ENCODE assay signal across 9 cellular contexts in the genomic region with DNA sequence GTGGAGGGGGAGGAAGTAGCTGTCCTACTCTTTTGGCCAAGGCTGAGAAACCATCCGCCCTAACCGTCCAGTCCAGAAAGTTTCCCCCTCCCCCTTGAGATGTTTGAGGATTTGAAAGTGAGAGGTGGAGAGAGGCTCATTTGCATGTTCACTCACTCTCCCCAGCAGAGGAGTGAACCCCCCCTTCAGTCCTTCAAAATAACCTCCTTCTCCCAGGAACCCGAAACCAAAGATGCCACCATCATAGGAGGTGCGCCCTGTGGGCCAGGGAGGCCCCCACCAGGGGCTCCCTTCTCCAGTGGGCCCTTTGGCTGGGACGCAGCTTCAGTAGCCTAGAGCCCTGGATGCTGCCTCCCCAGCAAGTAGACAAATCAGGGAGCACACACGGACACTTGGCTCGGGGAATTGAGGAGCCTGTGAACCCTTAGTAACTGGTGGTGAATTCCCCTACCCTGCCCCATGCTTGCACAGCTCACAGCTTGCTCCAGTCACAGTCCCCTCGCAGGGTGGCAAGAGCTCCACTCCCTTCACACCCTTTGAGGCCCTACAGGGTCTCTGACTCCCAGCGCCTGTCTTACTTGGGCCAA. TPM values are rescaled to one million over a fixed set of nuclear protein-coding genes. Genes with fewer than 3 reads are reported as not detected.
DNase-seq lines count a peak whose midpoint lies in the region; ATAC-seq, FAIRE-seq and TF ChIP-seq lines count a peak whose summit lies in the region.
"Had no signal": no experiment of that assay in that cellular context is flagged by ENCODE, and none has a peak within 500 bp of the region (broad histone marks: within the 10 kb centered on the region; RNA-seq: fewer than 3 reads in every experiment).

No MANE protein-coding gene starts in this region.

- peaks cover 0 to 7% of the 10 kb centered on the region in 2 experiments; a peak in 3 of 4 replicates for H3K36me3 ChIP-seq in GM12878 (ENCODE audit: control insufficient read depth in 2 of 2, insufficient read depth in 2 of 2, low read length in 1 of 2)
- H3K36me3 ChIP-seq in prostate gland, result no peaks in the 10 kb centered on the region
- H3K36me3 ChIP-seq in SK-N-SH (replicated peaks in 1 of 2; ENCODE audit: control insufficient read depth in 1 of 2, insufficient read depth in 2 of 2, low read length in 1 of 2), result no peaks in the 10 kb centered on the region

- intact Hi-C loops in GM12878 (cut with micrococcal nuclease; ENCODE audit: unreplicated experiment), result loop anchor here (1.0 to 10.0 kb wide), 3 partner anchors 25 to 180 kb away; a partner anchor contains a TSS
- intact Hi-C loops in prostate gland (cut with DNase I), result loop anchor here (5.0 kb wide), 2 partner anchors 38 to 108 kb away; no protein-coding TSS in a partner anchor

- SMC1A ChIA-PET in GM12878 (lab: Charles Lee; ENCODE audit: uncharacterized antibody, unreplicated experiment), result interaction anchor here (1.0 to 4.2 kb wide), 9 partner anchors 17 to 303 kb away, joined by 3 to 36 read pairs (median 5); a partner anchor contains a TSS

- no peaks in the 10 kb centered on the region for H3K27me3 ChIP-seq in GM12878 (replicated peaks in 1 of 2; ENCODE audit: control insufficient read depth in 2 of 2, insufficient read depth in 2 of 2, low read length in 1 of 2)
- no peaks in the 10 kb centered on the region for H3K27me3 ChIP-seq in prostate gland (replicated peaks; ENCODE audit: insufficient read depth)
- H3K27me3 ChIP-seq in SK-N-SH (ENCODE audit: insufficient read depth), result peaks cover 29% of the 10 kb centered on the region; the same call in 1 of the 2 replicates

- H3K9ac ChIP-seq in GM12878 (ENCODE audit: control insufficient read depth, insufficient read depth, low read length) (peak overlapping the region; percentile 85), SK-N-SH (no peak overlapping the region)

- TF ChIP-seq CTCF in GM12878 (IDR thresholded peaks at IDR 0.05 in 2 of 3, conservative IDR thresholded peaks at IDR 0.05 in 1 of 3; ENCODE audit: control insufficient read depth in 2 of 3, extremely low read depth in 1 of 3, insufficient read depth in 1 of 3, low read depth in 3 of 3, low read length in 3 of 3) (no peak), prostate gland (IDR thresholded peaks at IDR 0.05) (no peak), SK-N-SH (IDR thresholded peaks at IDR 0.05) (no peak)

- H3K4me3 ChIP-seq in GM12878 (peak overlapping the region; percentile 70), prostate gland (no peak overlapping the region), SK-N-SH (ENCODE audit: low read depth in 2 of 2, low read length in 1 of 2) (no peak overlapping the region)

- no peak overlapping the region for H2AFZ ChIP-seq in GM12878 (ENCODE audit: control insufficient read depth, low read depth, low read length)
- no peak overlapping the region for H2AFZ ChIP-seq in SK-N-SH (ENCODE audit: low read depth)

- TF ChIP-seq RAD21 in GM12878 (IDR thresholded peaks at IDR 0.05; ENCODE audit: insufficient read depth, low read depth, low read length) (no peak), SK-N-SH (IDR thresholded peaks at IDR 0.05; ENCODE audit: low read length) (no peak)

- H4K20me1 ChIP-seq in GM12878 (ENCODE audit: control insufficient read depth, insufficient read depth) (no peaks in the 10 kb centered on the region), SK-N-SH (ENCODE audit: insufficient read depth) (0 out of 2 replicates have a peak, but pooled peaks cover 4% of the 10 kb centered on the region)

- peak; percentile 56 for TF ChIP-seq POLR2A in GM12878 (IDR thresholded peaks at IDR 0.05; ENCODE audit: low read depth, low read length)
- no peak for TF ChIP-seq POLR2A in prostate gland (IDR thresholded peaks at IDR 0.05)

- DNase-seq in GDM1 (lab: John Stamatoyannopoulos, UW) (peak; percentile 12), GM12878 (ENCODE audit: low read depth, low spot score) (peak; percentile 81), NCI-H128 (lab: John Stamatoyannopoulos, UW; ENCODE audit: unreplicated experiment) (no peak), NCI-H1105 treated with DMSO at 0.1 percent for 48 hours (lab: John Stamatoyannopoulos, UW) (no peak), prostate gland (ENCODE audit: low spot score) (no peak), SK-N-SH (no peak)

- CTCF ChIA-PET in GM12878 (lab: Yijun Ruan, JAX), result interaction anchor here (0.9 to 3.0 kb wide), 9 partner anchors 23 to 180 kb away, joined by 3 to 35 read pairs (median 4); a partner anchor contains a TSS
- CTCF ChIA-PET in SK-N-SH (lab: Yijun Ruan, JAX), result interaction anchor here (1.0 to 1.3 kb wide), 2 partner anchors 35 to 36 kb away, joined by 3 to 4 read pairs; no protein-coding TSS in a partner anchor

- peak; percentile 33 for ATAC-seq in GM19397 (IDR thresholded peaks at IDR 0.05; ENCODE audit: unreplicated experiment)
- peak; percentile 35 for ATAC-seq in HG03378 (IDR thresholded peaks at IDR 0.05; ENCODE audit: unreplicated experiment)
- ATAC-seq in GM12878, result peak; percentile 61

- peaks cover 43% of the 10 kb centered on the region for H3K4me1 ChIP-seq in GM12878 (ENCODE audit: control insufficient read depth, insufficient read depth, low read length)
- H3K4me1 ChIP-seq in prostate gland (replicated peaks), result no peaks in the 10 kb centered on the region
- H3K4me1 ChIP-seq in SK-N-SH (ENCODE audit: control insufficient read depth in 1 of 2, insufficient read depth in 2 of 2, low read depth in 1 of 2, low read length in 1 of 2), result peaks cover 0 to 17% of the 10 kb centered on the region in 2 experiments; a peak in 1 of 4 replicates

- POLR2A ChIA-PET in GM12878 (lab: Charles Lee) (interaction anchor here (0.6 to 4.5 kb wide), 12 partner anchors 20 to 311 kb away, joined by 3 to 28 read pairs (median 4); a partner anchor contains a TSS), SK-N-SH (lab: Yijun Ruan, JAX) (no interaction called here)

- H3K9me2 ChIP-seq in SK-N-SH, result no peaks in the 10 kb centered on the region

- RAD21 ChIA-PET in GM12878 (lab: Charles Lee; ENCODE audit: unreplicated experiment), result interaction anchor here (0.9 to 2.1 kb wide), 9 partner anchors 11 to 311 kb away, joined by 3 to 11 read pairs (median 5); a partner anchor contains a TSS

- H3K4me2 ChIP-seq in GM12878 (ENCODE audit: control insufficient read depth, insufficient read depth), result peak overlapping the region; percentile 51
- H3K4me2 ChIP-seq in SK-N-SH, result no peak overlapping the region

- H3K9me3 ChIP-seq in GM12878 (replicated peaks; ENCODE audit: control insufficient read depth, insufficient read depth, low read length), result no peaks in the 10 kb centered on the region; the same call in 2 of the 3 replicates
- no peaks in the 10 kb centered on the region for H3K9me3 ChIP-seq in prostate gland
- no peaks in the 10 kb centered on the region for H3K9me3 ChIP-seq in SK-N-SH

- H3F3A ChIP-seq in SK-N-SH (replicated peaks; ENCODE audit: insufficient read depth), result no peaks in the 10 kb centered on the region

- FAIRE-seq in GM12878 (lab: Jason Lieb, UNC), result peak; percentile 49
- FAIRE-seq: H1 had no signal

- no TSS peak for BruUV-seq in GM12878 (replicated peaks; lab: Mats Ljungman, UMichigan)

- H3K27ac ChIP-seq in GM12878 (ENCODE audit: control insufficient read depth, insufficient read depth), result peak overlapping the region; percentile 93
- H3K27ac ChIP-seq in prostate gland, result no peak overlapping the region
- no peak overlapping the region for H3K27ac ChIP-seq in SK-N-SH (ENCODE audit: low read depth in 2 of 2, low read length in 1 of 2)

- 9% methylated on average over 9 of the region's 9 CpGs for WGBS in GM12878 (ENCODE audit: insufficient coverage, insufficient replicate concordance, low lambda C conversion rate, missing lambda C conversion rate)
- 77% methylated on average over 8 of the region's 9 CpGs for WGBS in prostate gland
- 44% methylated on average over 6 of the region's 9 CpGs for WGBS in SK-N-SH (ENCODE audit: low lambda C conversion rate)

- in situ Hi-C loops in GM12878 (cut with MboI), result loop anchor here (10.0 kb wide), 1 partner anchor 90 kb away; a partner anchor contains a TSS

- H3K79me2 ChIP-seq in GM12878 (ENCODE audit: control insufficient read depth, insufficient read depth, low read length), result peaks cover 56% of the 10 kb centered on the region
- H3K79me2 ChIP-seq in SK-N-SH (ENCODE audit: insufficient read depth), result no peaks in the 10 kb centered on the region

- peak in 1 of 2 experiments; percentile 47; a peak in 1 of 4 replicates for TF ChIP-seq EP300 in GM12878 (IDR thresholded peaks at IDR 0.05; ENCODE audit: borderline replicate concordance in 1 of 2, control insufficient read depth in 1 of 2, low read depth in 2 of 2, low read length in 2 of 2)
- TF ChIP-seq EP300 in SK-N-SH (IDR thresholded peaks at IDR 0.05; ENCODE audit: borderline replicate concordance in 1 of 2, low read depth in 1 of 2, low read length in 1 of 2), result no peak

TF ChIP-seq in GM12878, 131 proteins besides CTCF, POLR2A, EP300 and RAD21 (continues in another document):
- no peak for TF ChIP-seq BRCA1 (IDR thresholded peaks at IDR 0.05; ENCODE audit: low read depth, low read length)
- TF ChIP-seq POU2F2 (IDR thresholded peaks at IDR 0.05; ENCODE audit: borderline replicate concordance, low read depth, low read length), result peak; percentile 97; the same call in 2 of the 3 replicates

TF ChIP-seq in SK-N-SH, 30 proteins besides CTCF, POLR2A, EP300 and RAD21 (continues in another document):
- TF ChIP-seq SIN3A (IDR thresholded peaks at IDR 0.05; ENCODE audit: borderline replicate concordance, low read depth, low read length), result no peak
- TF ChIP-seq FOXJ3 (CRISPR knock-in tag; IDR thresholded peaks at IDR 0.05), result no peak

RNA-seq across cellular contexts. Expression of a gene that starts 25.6 kb away (rescaled TPM):
- total RNA-seq in GM12878 (2013; cell fraction: nucleolus; rRNA removed), result 14.4 and 16.4 TPM in 2 replicates
- total RNA-seq in GM12878 (2014; rRNA removed) (22.9 and 25.8 TPM in 2 replicates), GM12878 (2014; rRNA removed; fragmentation: Illumina TruSeq; extraction: Trizol) (12.3 and 13.8 TPM in 2 replicates), GM12878 (2021) (34.4 and 35.1 TPM in 2 replicates), prostate gland (1 to 10 TPM; 6.5 to 6.9 TPM)
- polyA plus RNA-seq in GM12878 (2011; ENCODE audit: low read depth), result 17.4 TPM
- polyA plus RNA-seq in GM12878 (2011; rRNA removed) (15.7 and 33.0 TPM in 2 replicates), GM12878 (2014; fragmentation: Illumina TruSeq; extraction: Trizol) (32.3 and 36.7 TPM in 2 replicates), GM12878 (2014; fragmentation: Nextera tagmentation; extraction: Ambion mirVana) (1 to 10 TPM; 4.0 to 5.2 TPM), GM12878 (2014; rRNA removed) (24.7 and 27.3 TPM in 2 replicates), GM12878 (2016; fragmentation: Nextera tagmentation; extraction: Ambion mirVana) (10 to 100 TPM; 19.3 to 20.4 TPM), SK-N-SH (2012; rRNA removed) (7.7 and 9.6 TPM in 2 replicates)
- 35.0 and 43.1 TPM in 2 replicates for polyA plus RNA-seq in GM12878 (2011; cell fraction: cytosol; rRNA removed)
- polyA plus RNA-seq in GM12878 (2011; cell fraction: nucleus; rRNA removed), result 28.0 and 31.1 TPM in 2 replicates
- polyA plus RNA-seq in GM12878 (2012), result 24.3 and 24.6 TPM in 2 replicates
- 39.8 and 47.5 TPM in 2 replicates for polyA minus RNA-seq in GM12878 (2011; rRNA and poly(A)+ RNA removed)
- 21.8 and 27.7 TPM in 2 replicates for polyA minus RNA-seq in GM12878 (2011; cell fraction: cytosol; rRNA and poly(A)+ RNA removed)
- polyA minus RNA-seq in GM12878 (2011; cell fraction: nucleus; rRNA and poly(A)+ RNA removed), result 7.3 and 10.4 TPM in 2 replicates
- 7.3 and 8.9 TPM in 2 replicates for polyA plus RNA-seq in SK-N-SH (2012; cell fraction: cytosol; rRNA removed)
- 8.2 and 9.4 TPM in 2 replicates for polyA plus RNA-seq in SK-N-SH (2012; cell fraction: nucleus; rRNA removed)

Comparison
In these comparisons a context has a peak if more than half of its experiments do, and no peak if none do; other contexts are left out.
1. DNase-seq: peak in GDM1 (single experiment) and GM12878 (single experiment); none in NCI-H128 (single experiment), NCI-H1105 treated with DMSO at 0.1 percent for 48 hours (single experiment), prostate gland (single experiment) and SK-N-SH (single experiment).
2. Peak in every context shown above with its lines, with median percentiles within 50 percentile points of each other: ATAC-seq.